12 cellular contexts compared by ENCODE assay signal in genomic region chr1:56447732-56448276, GRCh38.
"Had no signal": no experiment of that assay in that cellular context is flagged by ENCODE, and none has a peak within 500 bp of the region (broad histone marks: within the 10 kb centered on the region; RNA-seq: fewer than 3 reads in every experiment).

No MANE protein-coding gene starts in this region.

- DNase-seq: activated CD4-positive, CD25-positive, alpha-beta regulatory T cell treated with anti-CD3 and anti-CD28 coated beads, Interleukin-2, amount 50 U/mL, for 72 hours; activated naive CD4-positive, alpha-beta T cell; dorsolateral prefrontal cortex; endodermal cell; hippocampal formation; left lung; nephron progenitor cell; psoas muscle; stimulated activated CD4-positive, alpha-beta T cell treated with anti-CD3 and anti-CD28 coated beads, Interleukin-1b, Interleukin-23, amount 100 ng/mL, for 48 hours; stimulated activated naive CD8-positive, alpha-beta T cell treated with anti-CD3 and anti-CD28 coated beads, Interleukin-15, amount 100 ng/mL, for 72 hours; T1000; transverse colon had no signal

- H3K27ac ChIP-seq: left lung, psoas muscle had no signal

- ATAC-seq: left lung; psoas muscle; stimulated activated naive CD8-positive, alpha-beta T cell treated with anti-CD3 and anti-CD28 coated beads, Interleukin-15, amount 100 ng/mL, for 72 hours had no signal

- H3K9me3 ChIP-seq: left lung, psoas muscle, transverse colon had no signal

- H3K27me3 ChIP-seq: left lung, transverse colon had no signal

- H3K4me3 ChIP-seq: dorsolateral prefrontal cortex, left lung, psoas muscle, transverse colon had no signal

- H3K36me3 ChIP-seq: left lung, transverse colon had no signal
